Comparison of ENCODE assay signal across 32 cellular contexts in the genomic region with DNA sequence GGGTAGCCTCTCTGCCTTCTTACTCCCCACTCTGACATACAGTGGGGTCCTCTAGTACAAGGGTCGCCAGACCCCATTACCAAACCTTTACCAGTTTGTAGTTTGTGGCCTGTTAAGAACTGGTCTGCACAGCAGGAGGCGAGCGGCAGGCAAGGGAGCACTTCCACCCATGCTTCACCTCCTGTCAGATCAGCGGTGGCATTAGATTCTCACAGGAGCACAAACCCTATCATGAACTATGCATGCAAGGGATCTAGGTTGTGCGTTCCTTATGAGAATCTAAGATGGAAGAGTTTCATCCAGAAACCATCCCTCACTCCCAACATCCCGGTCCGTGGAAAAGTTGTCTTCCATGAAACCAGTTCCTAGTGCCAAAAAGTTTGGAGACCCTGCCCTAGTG.
"Had no signal": no experiment of that assay in that cellular context is flagged by ENCODE, and none has a peak within 500 bp of the region (broad histone marks: within the 10 kb centered on the region; RNA-seq: fewer than 3 reads in every experiment).

No MANE protein-coding gene starts in this region.

- H3K27me3 ChIP-seq: brain microvascular endothelial cell, foreskin keratinocyte had no signal

- H3K4me1 Mint-ChIP-seq: activated B cell treated with CpG ODN at 0.5 μM for 24 hours; activated T-helper 17 cell treated with anti-CD3 and anti-CD28 coated beads, Interleukin-2, amount 50 U/mL, for 72 hours; central memory CD8-positive, alpha-beta T cell; endodermal cell; T-helper 17 cell had no signal

- H3K27ac Mint-ChIP-seq: activated B cell treated with CpG ODN at 0.5 μM for 24 hours; activated CD8-positive, alpha-beta T cell treated with anti-CD3 and anti-CD28 coated beads for 36 hours; activated naive CD8-positive, alpha-beta T cell; activated T-helper 17 cell treated with anti-CD3 and anti-CD28 coated beads, Interleukin-2, amount 50 U/mL, for 72 hours; dendritic cell treated with granulocyte-macrophage colony-stimulating factor and Interleukin-4, amounts not matched to agents 40 ng/mL and 50 ng/mL, for 4 days; endodermal cell; T-helper 17 cell; T-helper 2 cell treated with Interferon-gamma antibody and Interleukin-4, amounts not matched to agents 5 μg/mL and 100 μg/mL, for 36 hours had no signal

- ATAC-seq: activated CD4-positive, CD25-positive, alpha-beta regulatory T cell treated with anti-CD3 and anti-CD28 coated beads, Interleukin-2, amount 50 U/mL, for 24 hours; activated CD8-positive, alpha-beta T cell treated with anti-CD3 and anti-CD28 coated beads for 36 hours; activated T-cell treated with anti-CD3 and anti-CD28 coated beads, Interleukin-2, amount 50 U/mL, for 4 hours; activated T-helper 17 cell treated with anti-CD3 and anti-CD28 coated beads, Interleukin-2, amount 50 U/mL, for 72 hours; esophagus mucosa; foreskin keratinocyte; gastrocnemius medialis; heart left ventricle; T-helper 17 cell had no signal

- H3K9me3 Mint-ChIP-seq: activated CD8-positive, alpha-beta T cell treated with anti-CD3 and anti-CD28 coated beads for 36 hours; activated T-cell treated with anti-CD3 and anti-CD28 coated beads, Interleukin-2, amount 50 U/mL, for 4 hours; central memory CD8-positive, alpha-beta T cell; dendritic cell treated with granulocyte-macrophage colony-stimulating factor and Interleukin-4, amounts not matched to agents 40 ng/mL and 50 ng/mL, for 4 days; T-helper 2 cell treated with Interferon-gamma antibody and Interleukin-4, amounts not matched to agents 5 μg/mL and 100 μg/mL, for 36 hours had no signal

- DNase-seq: activated B cell treated with CpG ODN at 0.5 μM for 24 hours; activated CD4-positive, alpha-beta T cell treated with anti-CD3 and anti-CD28 coated beads for 48 hours; activated CD4-positive, alpha-beta T cell treated with anti-CD3 and anti-CD28 coated beads, Interleukin-2, amount 50 U/mL, for 1 hour; activated CD4-positive, alpha-beta T cell treated with anti-CD3 and anti-CD28 coated beads, Interleukin-2, amount 50 U/mL, for 48 hours; activated CD8-positive, alpha-beta memory T cell treated with anti-CD3 and anti-CD28 coated beads for 24 hours; activated CD8-positive, alpha-beta T cell treated with anti-CD3 and anti-CD28 coated beads for 36 hours; activated effector memory CD4-positive, alpha-beta T cell treated with Interleukin-2 at 50 U/mL for 16 hours; activated gamma-delta T cell treated with Interleukin-2 at 50 U/mL for 16 hours; activated naive CD4-positive, alpha-beta T cell treated with anti-CD3 and anti-CD28 coated beads, Interleukin-2, amount 50 U/mL, for 16 hours; activated naive CD4-positive, alpha-beta T cell treated with Interleukin-2 at 50 U/mL for 16 hours; activated T-cell treated with anti-CD3 and anti-CD28 coated beads, Interleukin-2, amount 50 U/mL, for 4 hours; amniotic stem cell; anterior cingulate cortex; brain microvascular endothelial cell; dorsolateral prefrontal cortex; effector memory CD4-positive, alpha-beta T cell; endodermal cell; foreskin keratinocyte; gastrocnemius medialis; glutamatergic neuron; heart left ventricle; T-helper 17 cell; T1000; WERI-Rb-1 had no signal

- H3K4me3 ChIP-seq: coronary artery, dorsolateral prefrontal cortex, gastrocnemius medialis, heart left ventricle had no signal

- H3K36me3 ChIP-seq: gastrocnemius medialis, heart left ventricle, WERI-Rb-1 had no signal

- H3K36me3 Mint-ChIP-seq: activated naive CD8-positive, alpha-beta T cell had no signal

- H3K4me1 ChIP-seq: foreskin keratinocyte, gastrocnemius medialis, heart left ventricle had no signal

- H3K4me3 Mint-ChIP-seq: activated B cell treated with CpG ODN at 0.5 μM for 24 hours; activated CD8-positive, alpha-beta T cell treated with anti-CD3 and anti-CD28 coated beads for 36 hours; activated naive CD8-positive, alpha-beta T cell; activated T-cell treated with anti-CD3 and anti-CD28 coated beads, Interleukin-2, amount 50 U/mL, for 4 hours; activated T-helper 17 cell treated with anti-CD3 and anti-CD28 coated beads, Interleukin-2, amount 50 U/mL, for 72 hours; central memory CD8-positive, alpha-beta T cell; dendritic cell treated with granulocyte-macrophage colony-stimulating factor and Interleukin-4, amounts not matched to agents 40 ng/mL and 50 ng/mL, for 4 days; endodermal cell; T-helper 17 cell; T-helper 2 cell treated with Interferon-gamma antibody and Interleukin-4, amounts not matched to agents 5 μg/mL and 100 μg/mL, for 36 hours had no signal

- H3K27ac ChIP-seq: brain microvascular endothelial cell, coronary artery, dorsolateral prefrontal cortex, foreskin keratinocyte, gastrocnemius medialis, heart left ventricle, WERI-Rb-1 had no signal

- H3K9me3 ChIP-seq: gastrocnemius medialis had no signal
